ENCODE assay signal across 9 cellular contexts in the genomic region with DNA sequence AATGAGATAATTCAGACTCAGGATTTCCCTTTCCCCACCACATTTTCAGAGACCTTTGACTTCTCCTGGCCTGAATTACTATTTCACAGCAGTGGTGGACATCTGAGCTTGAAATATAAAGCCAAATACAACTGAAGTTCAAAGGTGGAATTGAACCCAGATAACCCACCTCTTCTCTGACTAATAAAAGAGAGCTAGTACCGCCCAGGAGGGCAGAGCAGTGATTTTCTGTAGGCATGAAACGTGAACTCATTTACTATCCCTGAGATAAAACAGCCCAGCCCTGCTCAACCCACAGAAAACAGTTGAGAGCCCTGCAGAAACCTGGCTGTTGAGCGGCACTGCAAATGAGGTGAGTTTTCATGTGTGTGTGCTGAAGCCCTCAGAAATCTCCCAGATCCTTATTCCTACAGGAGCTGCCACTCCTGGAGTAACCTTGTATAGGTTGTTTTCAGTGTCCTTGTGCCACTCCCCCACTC.
DNase-seq lines count a peak whose midpoint lies in the region; ATAC-seq, FAIRE-seq and TF ChIP-seq lines count a peak whose summit lies in the region.
"Had no signal": no experiment of that assay in that cellular context is flagged by ENCODE, and none has a peak within 500 bp of the region (broad histone marks: within the 10 kb centered on the region; RNA-seq: fewer than 3 reads in every experiment).

No MANE protein-coding gene starts in this region.

- no peaks in the 10 kb centered on the region for H3K36me3 Mint-ChIP-seq in progenitor cell of endocrine pancreas (ENCODE audit: insufficient read depth)

- CTCF ChIA-PET in endothelial cell of umbilical vein (lab: Charles Lee): interaction anchor here (0.8 to 4.5 kb wide), 18 partner anchors 10 to 169 kb away, joined by 3 to 45 read pairs (median 6); no protein-coding TSS in a partner anchor

- H3K27me3 ChIP-seq in DOHH2 (ENCODE audit: control insufficient read depth, low read length) (peaks cover 8% of the 10 kb centered on the region), Peyer's patch (no peaks in the 10 kb centered on the region), endothelial cell of umbilical vein (ENCODE audit: control insufficient read depth in 2 of 2, insufficient read depth in 2 of 2, low read length in 2 of 2) (no peaks in the 10 kb centered on the region), upper lobe of right lung (no peaks in the 10 kb centered on the region)

- H3K4me3 ChIP-seq in DOHH2 (ENCODE audit: low read length): no peak overlapping the region; the same call in 1 of the 2 replicates
- H3K4me3 ChIP-seq in Peyer's patch: peak overlapping the region in 1 of 4 donors; percentile 17
- H3K4me3 ChIP-seq in endothelial cell of umbilical vein (replicated peaks in 1 of 3; ENCODE audit: insufficient read depth in 1 of 3, low read depth in 1 of 3, low read length in 3 of 3): no peak overlapping the region
- no peak overlapping the region for H3K4me3 ChIP-seq in upper lobe of right lung

- dilution Hi-C loops in endothelial cell of umbilical vein (cut with MboI; ENCODE audit: extremely low pct_ligation_motif_present, low sequenced_read_pairs): no loop called here

- no peaks in the 10 kb centered on the region for H3K9me2 ChIP-seq in DOHH2 (replicated peaks; ENCODE audit: control insufficient read depth, low read length)

- BruUV-seq in endothelial cell of umbilical vein (replicated peaks; lab: Mats Ljungman, UMichigan): no TSS peak

- H3K4me3 Mint-ChIP-seq in progenitor cell of endocrine pancreas (ENCODE audit: low read depth): peak overlapping the region; percentile 30

- intact Hi-C loops in endothelial cell of umbilical vein (cut with micrococcal nuclease) (loop anchor here (1.0 kb wide), 4 partner anchors 11 to 35 kb away; no protein-coding TSS in a partner anchor), upper lobe of right lung (cut with DNase I) (no loop called here)

- H3K4me1 Mint-ChIP-seq in progenitor cell of endocrine pancreas (ENCODE audit: low read depth): peaks cover 24% of the 10 kb centered on the region

- H3K79me2 ChIP-seq in DOHH2 (ENCODE audit: control insufficient read depth, low read length) (no peaks in the 10 kb centered on the region), endothelial cell of umbilical vein (ENCODE audit: control insufficient read depth, insufficient read depth, low read length) (peaks cover 24% of the 10 kb centered on the region)

- TF ChIP-seq CTCF in DOHH2 (IDR thresholded peaks at IDR 0.05; ENCODE audit: low read depth, low read length, poor library complexity, severe bottlenecking) (no peak), Peyer's patch (IDR thresholded peaks at IDR 0.05) (no peak), endothelial cell of umbilical vein (IDR thresholded peaks at IDR 0.05; ENCODE audit: extremely low read depth in 1 of 2, insufficient read depth in 1 of 2, low read depth in 1 of 2, low read length in 2 of 2) (no peak), progenitor cell of endocrine pancreas (IDR thresholded peaks at IDR 0.05; ENCODE audit: unreplicated experiment) (no peak), upper lobe of right lung (IDR thresholded peaks at IDR 0.05) (no peak)

- H3K27me3 Mint-ChIP-seq in progenitor cell of endocrine pancreas: peaks cover 2% of the 10 kb centered on the region

- H3K27ac Mint-ChIP-seq in progenitor cell of endocrine pancreas: peak overlapping the region; percentile 76

- H3F3A ChIP-seq in DOHH2 (ENCODE audit: control insufficient read depth, insufficient read depth): peaks cover 7% of the 10 kb centered on the region

- FAIRE-seq in endothelial cell of umbilical vein (lab: Jason Lieb, UNC): peak; percentile 59

- DNase-seq in Peyer's patch (peak in 2 of 3 donors; percentile 54 to 71), endothelial cell of umbilical vein (ENCODE audit: low read depth, low spot score) (peak; percentile 61), progenitor cell of endocrine pancreas (ENCODE audit: low spot score, unreplicated experiment) (no peak), glomerular visceral epithelial cell (ENCODE audit: extremely low spot score) (no peak), upper lobe of right lung (no peak)

- H3K9ac ChIP-seq in endothelial cell of umbilical vein (replicated peaks; ENCODE audit: extremely low read depth, insufficient read depth, low read length): peak overlapping the region; percentile 92

- H3K9me3 ChIP-seq in DOHH2 (ENCODE audit: control insufficient read depth, insufficient read depth, low read length) (no peaks in the 10 kb centered on the region), Peyer's patch (no peaks in the 10 kb centered on the region), endothelial cell of umbilical vein (replicated peaks; ENCODE audit: control insufficient read depth, insufficient read depth, low read length) (no peaks in the 10 kb centered on the region), upper lobe of right lung (no peaks in the 10 kb centered on the region)
- H3K9me3 ChIP-seq: psoas muscle had no signal

- peak overlapping the region; percentile 99 for H3K4me2 ChIP-seq in DOHH2 (ENCODE audit: low read length)
- peak overlapping the region; percentile 86 for H3K4me2 ChIP-seq in endothelial cell of umbilical vein (ENCODE audit: insufficient read depth, low read length)

- no peaks in the 10 kb centered on the region for H3K36me3 ChIP-seq in DOHH2 (ENCODE audit: control insufficient read depth, low read length)
- no peaks in the 10 kb centered on the region for H3K36me3 ChIP-seq in Peyer's patch
- no peaks in the 10 kb centered on the region for H3K36me3 ChIP-seq in endothelial cell of umbilical vein (ENCODE audit: control insufficient read depth in 2 of 2, extremely low read depth in 1 of 2, insufficient read depth in 2 of 2, low read length in 2 of 2)
- no peaks in the 10 kb centered on the region for H3K36me3 ChIP-seq in upper lobe of right lung

- no peaks in the 10 kb centered on the region for H3K9me3 Mint-ChIP-seq in progenitor cell of endocrine pancreas (ENCODE audit: low read depth)

- ATAC-seq in GM18505 (IDR thresholded peaks at IDR 0.05; ENCODE audit: unreplicated experiment) (no peak), HG02981 (IDR thresholded peaks at IDR 0.05; ENCODE audit: unreplicated experiment) (no peak), upper lobe of right lung (no peak)

- peaks cover 23% of the 10 kb centered on the region for H3K4me1 ChIP-seq in DOHH2 (ENCODE audit: control insufficient read depth, low read length)
- H3K4me1 ChIP-seq in Peyer's patch: peaks cover 0 to 32% (median 6%) of the 10 kb centered on the region in 4 donors
- peaks cover 27% of the 10 kb centered on the region for H3K4me1 ChIP-seq in endothelial cell of umbilical vein (ENCODE audit: control insufficient read depth, extremely low read depth, insufficient read depth, low read length)
- peaks cover 26% of the 10 kb centered on the region for H3K4me1 ChIP-seq in upper lobe of right lung

- peak; percentile 22 to 43 for TF ChIP-seq POLR2A in Peyer's patch (IDR thresholded peaks at IDR 0.05)
- no peak for TF ChIP-seq POLR2A in endothelial cell of umbilical vein (IDR thresholded peaks at IDR 0.05; ENCODE audit: low read depth, low read length)
- no peak for TF ChIP-seq POLR2A in GM18505 (IDR thresholded peaks at IDR 0.05; ENCODE audit: borderline replicate concordance, extremely low read depth, insufficient read depth, insufficient read length)

- POLR2A ChIA-PET in endothelial cell of umbilical vein (lab: Charles Lee): interaction anchor here (2.6 kb wide), 1 partner anchor 12 kb away, joined by 7 read pairs; no protein-coding TSS in a partner anchor

- no peaks in the 10 kb centered on the region for H3K9me1 ChIP-seq in endothelial cell of umbilical vein (replicated peaks; ENCODE audit: control insufficient read depth, extremely low read depth, insufficient read depth, low read length)

- no peak overlapping the region for H2AFZ ChIP-seq in endothelial cell of umbilical vein (ENCODE audit: low read depth, low read length)

- no peak overlapping the region for H3K27ac ChIP-seq in DOHH2 (ENCODE audit: low read depth, low read length)
- H3K27ac ChIP-seq in Peyer's patch: peak overlapping the region in 3 of 4 donors; percentile 43 to 95 (median 93)
- peak overlapping the region; percentile 96 for H3K27ac ChIP-seq in endothelial cell of umbilical vein (ENCODE audit: insufficient read depth, low read depth, low read length)
- H3K27ac ChIP-seq in upper lobe of right lung: no peak overlapping the region
- H3K27ac ChIP-seq: psoas muscle had no signal

- H4K20me1 ChIP-seq in DOHH2 (ENCODE audit: control insufficient read depth, insufficient read depth, low read depth, low read length) (no peaks in the 10 kb centered on the region), endothelial cell of umbilical vein (replicated peaks; ENCODE audit: control insufficient read depth, extremely low read depth, insufficient read depth, low read length) (no peaks in the 10 kb centered on the region)

TF ChIP-seq in endothelial cell of umbilical vein, 7 proteins besides CTCF, POLR2A, EP300 and RAD21:
- TF ChIP-seq FOS (IDR thresholded peaks at IDR 0.05; ENCODE audit: borderline replicate concordance, insufficient read depth, low read length) (no peak), JUN (IDR thresholded peaks at IDR 0.05; ENCODE audit: borderline replicate concordance, insufficient read depth, insufficient read length, low read depth) (no peak), GATA2 (IDR thresholded peaks at IDR 0.05; ENCODE audit: insufficient read depth, insufficient read length, low read depth, low read length) (no peak), MYC (IDR thresholded peaks at IDR 0.05; ENCODE audit: low read depth, low read length) (no peak), EZH2 (IDR thresholded peaks at IDR 0.05; ENCODE audit: borderline replicate concordance, low read depth, low read length, severe bottlenecking) (no peak), POLR2AphosphoS5 (IDR thresholded peaks at IDR 0.05; ENCODE audit: insufficient read depth, low read depth, low read length) (no peak)
- TF ChIP-seq, protein P1, sequence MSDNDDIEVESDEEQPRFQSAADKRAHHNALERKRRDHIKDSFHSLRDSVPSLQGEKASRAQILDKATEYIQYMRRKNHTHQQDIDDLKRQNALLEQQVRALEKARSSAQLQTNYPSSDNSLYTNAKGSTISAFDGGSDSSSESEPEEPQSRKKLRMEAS (IDR thresholded peaks at IDR 0.05; ENCODE audit: insufficient read depth, insufficient read length): no peak

Comparison
In these comparisons a context has a peak if more than half of its experiments do, and no peak if none do; other contexts are left out.
1. H3K27ac ChIP-seq: peak in Peyer's patch (3 of 4) and endothelial cell of umbilical vein (single experiment); none in DOHH2 (single experiment) and upper lobe of right lung (single experiment).
2. DNase-seq: peak in Peyer's patch (2 of 3) and endothelial cell of umbilical vein (single experiment); none in progenitor cell of endocrine pancreas (single experiment), glomerular visceral epithelial cell (single experiment) and upper lobe of right lung (single experiment).
3. POLR2A ChIP-seq: peak in Peyer's patch (2 of 2); none in endothelial cell of umbilical vein (single experiment) and GM18505 (single experiment).